ENCODE assay signal across 19 cellular contexts in the genomic region with DNA sequence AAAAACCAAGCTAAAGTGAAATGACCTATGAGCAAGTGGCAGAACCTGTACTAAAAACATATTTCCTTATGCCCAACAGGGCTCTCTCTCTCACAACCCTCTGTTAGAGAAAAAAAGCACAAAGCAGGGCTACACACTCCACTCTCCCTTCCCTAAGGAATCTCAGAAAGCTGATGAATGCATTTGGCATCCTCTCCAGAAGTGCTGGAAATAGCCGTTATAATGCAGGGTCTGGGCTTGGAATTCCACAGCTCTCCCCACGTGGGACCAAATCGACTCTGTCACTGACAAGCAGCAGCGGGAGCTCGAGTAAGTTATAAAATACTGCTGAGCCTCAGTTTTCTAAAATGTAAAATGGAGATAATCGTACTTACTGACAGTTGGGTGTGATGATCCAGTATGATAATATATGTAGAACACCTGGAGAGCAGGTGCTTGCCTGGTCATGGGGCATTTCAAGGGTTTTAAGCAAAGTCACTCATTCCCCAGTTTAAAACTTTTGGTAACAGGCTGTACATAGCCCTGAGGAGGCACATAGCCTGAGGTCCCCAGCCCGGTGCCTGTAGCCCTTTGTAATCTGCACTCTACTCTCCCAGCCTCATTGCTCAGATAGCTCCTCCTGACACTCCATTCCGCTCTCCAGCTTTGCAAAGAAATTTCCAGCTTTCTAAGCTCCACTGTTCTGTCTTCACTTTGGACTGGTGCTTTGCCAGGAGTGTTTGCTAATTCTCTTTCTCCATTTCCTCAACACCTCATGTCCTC.
DNase-seq lines count a peak whose midpoint lies in the region; ATAC-seq and TF ChIP-seq lines count a peak whose summit lies in the region.
"Had no signal": no experiment of that assay in that cellular context is flagged by ENCODE, and none has a peak within 500 bp of the region (broad histone marks: within the 10 kb centered on the region; RNA-seq: fewer than 3 reads in every experiment).

No MANE protein-coding gene starts in this region.

- H3K4me3 ChIP-seq in choroid plexus epithelial cell (ENCODE audit: low read depth, low read length) (no peak overlapping the region), iPS-18a (ENCODE audit: low read length) (peak overlapping the region; percentile 13)
- H3K4me3 ChIP-seq: colonic mucosa, SK-N-MC, uterus had no signal

- no peak for TF ChIP-seq CTCF in choroid plexus epithelial cell (conservative IDR thresholded peaks at IDR 0.05; ENCODE audit: low read depth, low read length)

- H3K4me1 ChIP-seq in iPS-18a (ENCODE audit: control insufficient read depth, low read depth, low read length), result peaks cover 60% of the 10 kb centered on the region
- H3K4me1 ChIP-seq: BE2C, colonic mucosa, uterus had no signal

- no peaks in the 10 kb centered on the region for H3K27me3 ChIP-seq in iPS-18a (ENCODE audit: control insufficient read depth, insufficient read depth, low read length)
- H3K27me3 ChIP-seq: BE2C, colonic mucosa, uterus had no signal

- H3K27ac ChIP-seq in iPS-18a (ENCODE audit: low read length), result peak overlapping the region; percentile 30
- H3K27ac ChIP-seq: colonic mucosa, SK-N-MC, uterus had no signal

- no peaks in the 10 kb centered on the region for H3K9me3 ChIP-seq in iPS-18a (ENCODE audit: control insufficient read depth, low read depth, low read length)
- H3K9me3 ChIP-seq: BE2C, colonic mucosa, uterus had no signal

- no peaks in the 10 kb centered on the region for H3K36me3 ChIP-seq in iPS-18a (ENCODE audit: control insufficient read depth, low read depth, low read length)
- H3K36me3 ChIP-seq: BE2C, colonic mucosa, uterus had no signal

- ATAC-seq in HG02840 (IDR thresholded peaks at IDR 0.05; ENCODE audit: low FRiP score, unreplicated experiment) (no peak), GM18517 (IDR thresholded peaks at IDR 0.05; ENCODE audit: unreplicated experiment) (no peak)
- ATAC-seq: stimulated activated naive B cell treated with anti-CD40 and anti-IgM and Interleukin-4, amounts not matched to agents 10 μg/mL and 1 μg/mL and 100 μg/mL, for 72 hours had no signal

- DNase-seq in GM04503 (ENCODE audit: low read depth) (peak; percentile 27), choroid plexus epithelial cell (ENCODE audit: low read depth) (peak; percentile 14), non-pigmented ciliary epithelial cell (ENCODE audit: low read depth) (peak; percentile 31), dermis blood vessel endothelial cell (no peak), COLO829 (ENCODE audit: low spot score) (no peak)
- DNase-seq: activated CD4-positive, alpha-beta memory T cell treated with anti-CD3 and anti-CD28 coated beads, Interleukin-2, amount 10 ng/mL, durations not matched to agents 7 days and 5 days; BE2C; colonic mucosa; DMS79; NCI-H1930; NCI-H510A treated with DMSO at 0.1 percent for 48 hours; occipital lobe; small intestine; stimulated activated naive B cell treated with anti-CD40 and anti-IgM and Interleukin-4, amounts not matched to agents 10 μg/mL and 1 μg/mL and 100 μg/mL, for 72 hours; uterus had no signal

- H3K9ac ChIP-seq in iPS-18a (ENCODE audit: low read length), result no peak overlapping the region

Comparison
In these comparisons a context has a peak if more than half of its experiments do, and no peak if none do; other contexts are left out.
1. DNase-seq: peak in GM04503 (single experiment), choroid plexus epithelial cell (single experiment) and non-pigmented ciliary epithelial cell (single experiment); none in dermis blood vessel endothelial cell (single experiment) and COLO829 (single experiment).